8 cellular contexts compared by ENCODE assay signal in genomic region chr15:51281368-51281967, GRCh38. TPM values are rescaled to one million over a fixed set of nuclear protein-coding genes. Genes with fewer than 3 reads are reported as not detected.
A peak's percentile ranks its signal among the peaks of the same experiment; 100 is the strongest.
DNase-seq lines count a peak whose midpoint lies in the region; ATAC-seq and TF ChIP-seq lines count a peak whose summit lies in the region.

No MANE protein-coding gene starts in this region.

- in situ Hi-C loops in GM23248 (cut with MboI) = no loop called here
- in situ Hi-C loops in brain microvascular endothelial cell (cut with HindIII; ENCODE audit: low pct_ligation_motif_present, low sequenced_read_pairs) = no loop called here

- no peaks in the 10 kb centered on the region for H3K79me2 ChIP-seq in DND-41 (ENCODE audit: insufficient read depth, low read length)
- no peaks in the 10 kb centered on the region for H3K79me2 ChIP-seq in GM23248 (ENCODE audit: insufficient read depth)

- peak; percentile 53 for DNase-seq in DND-41
- peak; percentile 79 for DNase-seq in GM23248
- DNase-seq in NCI-H748 (lab: John Stamatoyannopoulos, UW; ENCODE audit: unreplicated experiment) = peak; percentile 71
- DNase-seq in brain microvascular endothelial cell = peak; percentile 47
- peak; percentile 80 for DNase-seq in islet precursor cell
- DNase-seq in stromal cell of bone marrow (ENCODE audit: low read depth) = peak; percentile 37

- peak; percentile 65 for TF ChIP-seq CTCF in DND-41 (IDR thresholded peaks at IDR 0.05; ENCODE audit: borderline replicate concordance, extremely low read depth, low read length, poor library complexity, severe bottlenecking)
- TF ChIP-seq CTCF in brain microvascular endothelial cell (IDR thresholded peaks at IDR 0.05; ENCODE audit: low read depth, low read length, missing control alignments) = peak; percentile 91

- H3F3A ChIP-seq in GM23248 (ENCODE audit: insufficient read depth) = no peaks in the 10 kb centered on the region

- peak; percentile 73 for ATAC-seq in DND-41 (ENCODE audit: insufficient read depth, low read depth)
- ATAC-seq in GM19452 (IDR thresholded peaks at IDR 0.05; ENCODE audit: unreplicated experiment) = no peak
- no peak for ATAC-seq in HG02870 (IDR thresholded peaks at IDR 0.05; ENCODE audit: unreplicated experiment)

- H3K9ac ChIP-seq in DND-41 (ENCODE audit: low read depth, low read length) (no peak overlapping the region), GM23248 (no peak overlapping the region)

- H4K20me1 ChIP-seq in DND-41 (ENCODE audit: insufficient read depth, low read length) (no peaks in the 10 kb centered on the region), GM23248 (ENCODE audit: insufficient read depth) (no peaks in the 10 kb centered on the region)

- H2AFZ ChIP-seq in DND-41 (ENCODE audit: low read depth, low read length) (no peak overlapping the region), GM23248 (0 out of 2 replicates have a peak overlapping the region, but pooled peaks have one; percentile 22)

- H3K36me3 ChIP-seq in DND-41 (ENCODE audit: insufficient read depth, low read length) = no peaks in the 10 kb centered on the region
- no peaks in the 10 kb centered on the region for H3K36me3 ChIP-seq in GM23248 (ENCODE audit: low read depth)
- no peaks in the 10 kb centered on the region for H3K36me3 ChIP-seq in brain microvascular endothelial cell (replicated peaks)

- H3K4me3 ChIP-seq in DND-41 (ENCODE audit: low read depth in 1 of 2, low read length in 2 of 2) (no peak overlapping the region), GM23248 (no peak overlapping the region), brain microvascular endothelial cell (ENCODE audit: low read depth, low read length) (no peak overlapping the region)

- H3K9me2 ChIP-seq in GM23248 (ENCODE audit: insufficient read depth) = no peaks in the 10 kb centered on the region

- H3K27ac ChIP-seq in DND-41 (ENCODE audit: low read length) = no peak overlapping the region
- H3K27ac ChIP-seq in GM23248 = no peak overlapping the region
- no peak overlapping the region for H3K27ac ChIP-seq in brain microvascular endothelial cell

- H3K4me1 ChIP-seq in DND-41 (ENCODE audit: insufficient read depth, low read length) (peaks cover 14% of the 10 kb centered on the region), GM23248 (ENCODE audit: insufficient read depth) (no peaks in the 10 kb centered on the region)

- no peak overlapping the region for H3K4me2 ChIP-seq in DND-41 (ENCODE audit: insufficient read depth, low read length)
- H3K4me2 ChIP-seq in GM23248 (ENCODE audit: unreplicated experiment) = peak overlapping the region; percentile 5

- H3K27me3 ChIP-seq in DND-41 (ENCODE audit: insufficient read depth, low read length, poor library complexity) (peaks cover 3% of the 10 kb centered on the region), GM23248 (replicated peaks; ENCODE audit: insufficient read depth) (0 out of 2 replicates have a peak, but pooled peaks cover 6% of the 10 kb centered on the region), brain microvascular endothelial cell (replicated peaks) (peaks cover 17% of the 10 kb centered on the region)

- H3K9me3 ChIP-seq in DND-41 (ENCODE audit: insufficient read depth, low read length, severe bottlenecking) (no peaks in the 10 kb centered on the region), GM23248 (ENCODE audit: low read depth) (no peaks in the 10 kb centered on the region)

- 9 to 13% methylated on average over 4 of the region's 4 CpGs for WGBS in GM23248 (ENCODE audit: low coverage in 1 of 2, low lambda C conversion rate in 2 of 2, missing lambda C conversion rate in 2 of 2), 2 experiments

RNA-seq across cellular contexts. Expression of gene CYP19A1, which starts 56.9 kb away (rescaled TPM):
- total RNA-seq in GM23248 (2014; rRNA removed; shearing (Covaris generic)) = 0.51 and 0.76 TPM in 2 replicates
- polyA plus RNA-seq in GM23248 (2016; fragmentation: Nextera tagmentation; extraction: Ambion mirVana) = 0.85 and 1.2 TPM in 2 replicates

RNA-seq across cellular contexts. Expression of gene GLDN, which starts 60.0 kb away (rescaled TPM):
- total RNA-seq in GM23248 (2014; rRNA removed; shearing (Covaris generic)) = 0.25 and 2.8 TPM in 2 replicates
- polyA plus RNA-seq in GM23248 (2016; fragmentation: Nextera tagmentation; extraction: Ambion mirVana) = 0.27 and 0.29 TPM in 2 replicates
